In the genomic region with DNA sequence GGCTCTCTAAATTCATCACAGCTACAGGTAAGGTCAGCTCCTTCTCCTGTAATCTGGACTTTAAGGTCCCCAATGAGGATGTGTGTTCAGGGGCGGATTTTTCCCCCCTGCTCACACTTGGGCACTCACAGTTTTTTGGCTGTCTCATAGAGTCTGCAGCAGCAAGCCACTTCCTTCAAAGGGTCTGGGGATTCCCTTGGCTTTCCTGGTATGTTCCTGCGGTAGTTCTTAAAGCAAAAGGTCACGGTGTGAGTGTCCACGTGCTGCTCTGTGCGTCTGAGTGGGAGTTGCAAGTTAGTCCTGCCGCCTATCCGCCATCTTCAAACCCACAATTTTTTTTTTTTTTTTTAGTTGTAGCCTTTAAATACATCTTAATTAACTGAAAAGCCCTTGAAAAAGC, we compare ENCODE assay signal across 22 cellular contexts. TPM values are rescaled to one million over a fixed set of nuclear protein-coding genes. Genes with fewer than 3 reads are reported as not detected.
A peak's percentile ranks its signal among the peaks of the same experiment; 100 is the strongest.
DNase-seq lines count a peak whose midpoint lies in the region; ATAC-seq and TF ChIP-seq lines count a peak whose summit lies in the region.
"Had no signal": no experiment of that assay in that cellular context is flagged by ENCODE, and none has a peak within 500 bp of the region (broad histone marks: within the 10 kb centered on the region; RNA-seq: fewer than 3 reads in every experiment).

No MANE protein-coding gene starts in this region.

- peak; percentile 80 for DNase-seq in GM12865 (ENCODE audit: low read depth)
- peak; percentile 8 for DNase-seq in choroid plexus epithelial cell (ENCODE audit: low read depth)
- no peak for DNase-seq in osteoblast (ENCODE audit: insufficient read length, low spot score, missing footprints)
- DNase-seq in NCI-H146 treated with DMSO at 0.1 percent for 48 hours (lab: John Stamatoyannopoulos, UW; ENCODE audit: unreplicated experiment): no peak
- DNase-seq in PC-9: no peak
- DNase-seq in SW480 (ENCODE audit: low spot score): no peak
- DNase-seq: Calu3; CD8-positive, alpha-beta memory T cell; DMS153; DND-41; MV-4-11; NCI-H1105; NCI-H1694; NCI-H2029 treated with DMSO at 0.1 percent for 48 hours; NCI-H446 treated with DMSO at 0.1 percent for 48 hours; NCI-H526; NCI-H82; NK-92 treated with Interleukin-12 subunit alpha and Interleukin-12 subunit beta, amount 100 ng/mL, for 24 hours; Right ventricle myocardium superior; RPMI8226; T-helper 1 cell had no signal

- H3F3A ChIP-seq in PC-9 (ENCODE audit: insufficient read depth, low read depth): no peaks in the 10 kb centered on the region

- H3K4me3 ChIP-seq in GM12865 (ENCODE audit: low read depth, low read length): peak overlapping the region; percentile 16
- H3K4me3 ChIP-seq in choroid plexus epithelial cell (ENCODE audit: low read depth, low read length): no peak overlapping the region
- no peak overlapping the region for H3K4me3 ChIP-seq in osteoblast (ENCODE audit: insufficient read depth, low read length)
- no peak overlapping the region for H3K4me3 ChIP-seq in PC-9

- intact Hi-C loops in PC-9 (cut with micrococcal nuclease; ENCODE audit: unreplicated experiment): no loop called here

- H3K4me1 ChIP-seq in osteoblast (ENCODE audit: insufficient read depth, low read length) (no peaks in the 10 kb centered on the region), PC-9 (replicated peaks; ENCODE audit: insufficient read depth) (no peaks in the 10 kb centered on the region)

- H3K9me3 ChIP-seq in osteoblast (ENCODE audit: low read depth, low read length) (no peaks in the 10 kb centered on the region), PC-9 (ENCODE audit: insufficient read depth, low read depth) (no peaks in the 10 kb centered on the region)

- peak overlapping the region; percentile 83 for H2AFZ ChIP-seq in osteoblast (ENCODE audit: low read length)
- H2AFZ ChIP-seq in PC-9: no peak overlapping the region

- TF ChIP-seq CTCF in GM12865 (IDR thresholded peaks at IDR 0.05; ENCODE audit: insufficient read depth, low read depth, low read length, missing control alignments) (no peak), choroid plexus epithelial cell (conservative IDR thresholded peaks at IDR 0.05; ENCODE audit: low read depth, low read length) (no peak), osteoblast (IDR thresholded peaks at IDR 0.05; ENCODE audit: extremely low read depth, low read depth, low read length) (no peak), PC-9 (conservative IDR thresholded peaks at IDR 0.05) (no peak)

- H3K27me3 ChIP-seq in osteoblast (ENCODE audit: insufficient read depth, low read length) (no peaks in the 10 kb centered on the region), PC-9 (ENCODE audit: insufficient read depth, low read depth) (no peaks in the 10 kb centered on the region)

- ATAC-seq in HG02798 (IDR thresholded peaks at IDR 0.05; ENCODE audit: poor library complexity, unreplicated experiment): peak; percentile 51

- H3K36me3 ChIP-seq in osteoblast (ENCODE audit: insufficient read depth, low read length) (no peaks in the 10 kb centered on the region), PC-9 (ENCODE audit: low read depth) (no peaks in the 10 kb centered on the region)

- no peaks in the 10 kb centered on the region for H3K9me2 ChIP-seq in PC-9 (ENCODE audit: insufficient read depth)

- POLR2A ChIA-PET in PC-9 (lab: Charles Lee; ENCODE audit: unreplicated experiment): no interaction called here

- H3K4me2 ChIP-seq in osteoblast (ENCODE audit: insufficient read depth, low read length) (no peak overlapping the region), PC-9 (no peak overlapping the region)

- no TSS peak for BruUV-seq in PC-9 (replicated peaks; lab: Mats Ljungman, UMichigan)

- no peaks in the 10 kb centered on the region for H3K79me2 ChIP-seq in osteoblast (ENCODE audit: insufficient read depth, low read length)
- H3K79me2 ChIP-seq in PC-9 (ENCODE audit: low read depth): no peaks in the 10 kb centered on the region

- CTCF ChIA-PET in PC-9 (lab: Charles Lee): no interaction called here

- no peaks in the 10 kb centered on the region for H4K20me1 ChIP-seq in osteoblast (ENCODE audit: insufficient read depth, low read length)
- H4K20me1 ChIP-seq in PC-9 (ENCODE audit: insufficient read depth): no peaks in the 10 kb centered on the region

- H3K27ac ChIP-seq in osteoblast (ENCODE audit: low read depth, low read length): no peak overlapping the region
- H3K27ac ChIP-seq in PC-9: no peak overlapping the region

RNA-seq across cellular contexts. Expression of gene CFAP20DC, which starts 15.4 kb away (rescaled TPM):
- total RNA-seq in osteoblast: 2.2 and 4.7 TPM in 2 replicates
- 6.7 and 7.1 TPM in 2 replicates for total RNA-seq in PC-9 (2021)

Comparison
In these comparisons a context has a peak if more than half of its experiments do, and no peak if none do; other contexts are left out.
1. DNase-seq: peak in GM12865 (single experiment) and choroid plexus epithelial cell (single experiment); none in osteoblast (single experiment), NCI-H146 treated with DMSO at 0.1 percent for 48 hours (single experiment), PC-9 (0 of 2) and SW480 (single experiment).